Comparison of ENCODE assay signal across 20 cellular contexts in the genomic region with DNA sequence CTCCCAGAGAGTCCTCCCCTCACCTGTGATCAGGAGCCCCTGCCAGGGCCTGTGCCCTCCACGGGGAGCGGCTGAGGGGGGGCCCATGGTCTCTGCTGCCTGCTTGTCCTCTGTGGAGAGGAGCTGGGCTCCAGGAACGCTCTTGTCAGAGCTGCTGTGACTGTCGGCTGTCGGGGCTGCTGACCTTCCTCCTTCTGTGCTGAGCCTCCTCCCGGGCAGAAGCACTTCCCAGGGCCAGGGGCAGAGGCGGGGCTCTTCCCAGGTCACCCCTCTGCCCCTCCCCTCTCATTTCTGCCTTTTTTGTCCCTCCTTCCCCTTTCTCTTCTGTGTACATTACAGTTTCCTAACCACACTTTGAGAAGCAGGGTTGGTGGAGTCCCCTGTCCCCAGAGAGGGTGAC. TPM values are rescaled to one million over a fixed set of nuclear protein-coding genes. Genes with fewer than 3 reads are reported as not detected.
A peak's percentile ranks its signal among the peaks of the same experiment; 100 is the strongest.
DNase-seq lines count a peak whose midpoint lies in the region; ATAC-seq and TF ChIP-seq lines count a peak whose summit lies in the region.
"Had no signal": no experiment of that assay in that cellular context is flagged by ENCODE, and none has a peak within 500 bp of the region (broad histone marks: within the 10 kb centered on the region; RNA-seq: fewer than 3 reads in every experiment).

A gene (minus strand): TSS at position 198 of the 400 bp plus-strand sequence. CDS start 111 bp downstream, at position 87.

- H3K9me3 Mint-ChIP-seq in T-cell, result peaks cover 5 to 16% (median 6%) of the 10 kb centered on the region in 3 donors

- H3K4me1 ChIP-seq in left lung, result peaks cover 0 to 49% of the 10 kb centered on the region in 2 donors
- no peaks in the 10 kb centered on the region for H3K4me1 ChIP-seq in tibial artery
- H3K4me1 ChIP-seq: BE2C had no signal

- peaks cover 32 to 37% of the 10 kb centered on the region in 2 donors for H3K27me3 Mint-ChIP-seq in T-cell

- no peaks in the 10 kb centered on the region for H3K36me3 ChIP-seq in left lung
- no peaks in the 10 kb centered on the region for H3K36me3 ChIP-seq in tibial artery
- H3K36me3 ChIP-seq: BE2C had no signal

- POLR2A ChIA-PET in T-cell (lab: Charles Lee), result no interaction called here

- CTCF ChIA-PET in T-cell (lab: Charles Lee), result interaction anchor here in 1 of 2 donors (0.6 kb wide), 1 partner anchor 15 kb away, joined by 3 read pairs; no protein-coding TSS in a partner anchor

- TF ChIP-seq CTCF in HL-60 (IDR thresholded peaks at IDR 0.05; ENCODE audit: insufficient read depth, low read length) (no peak), left lung (IDR thresholded peaks at IDR 0.05) (no peak), tibial artery (IDR thresholded peaks at IDR 0.05) (no peak)

- peaks cover 0 to 20% of the 10 kb centered on the region in 2 donors for H3K9me3 ChIP-seq in left lung
- H3K9me3 ChIP-seq in tibial artery, result peaks cover 0 to 8% (median 0%) of the 10 kb centered on the region in 3 donors
- H3K9me3 ChIP-seq: BE2C had no signal

- H3K27ac Mint-ChIP-seq in T-cell, result peak within 1 kb of the TSS; percentile 6 to 31
- H3K27ac Mint-ChIP-seq: stimulated activated naive CD8-positive, alpha-beta T cell treated with anti-CD3 and anti-CD28 coated beads, Interleukin-15, Interleukin-2, amounts not matched to agents 100 ng/mL and 50 ng/mL, for 24 hours had no signal

- peak within 1 kb of the TSS; percentile 70 for H3K27ac ChIP-seq in HL-60 (replicated peaks)
- H3K27ac ChIP-seq in left lung, result peak within 1 kb of the TSS in 1 of 2 donors; percentile 83
- no peak within 1 kb of the TSS for H3K27ac ChIP-seq in tibial artery
- H3K27ac ChIP-seq: PC-9, VCaP had no signal

- H3K4me3 Mint-ChIP-seq in T-cell, result no peak within 1 kb of the TSS
- H3K4me3 Mint-ChIP-seq: stimulated activated naive CD8-positive, alpha-beta T cell treated with anti-CD3 and anti-CD28 coated beads, Interleukin-15, Interleukin-2, amounts not matched to agents 100 ng/mL and 50 ng/mL, for 24 hours had no signal

- no peaks in the 10 kb centered on the region for H3K36me3 Mint-ChIP-seq in T-cell

- peak; percentile 76 to 91 for DNase-seq in HL-60 (ENCODE audit: low read depth in 1 of 2, low spot score in 1 of 2)
- DNase-seq in T-cell, result peak in 1 of 34 experiments; percentile 29
- peak; percentile 82 to 92 for DNase-seq in left lung
- peak in 1 of 2 donors; percentile 48 for DNase-seq in tibial artery
- no peak for DNase-seq in NCI-H1417 treated with DMSO at 0.1 percent for 48 hours (lab: John Stamatoyannopoulos, UW)
- DNase-seq: activated effector memory CD4-positive, alpha-beta T cell treated with Interleukin-2 at 50 U/mL for 16 hours; BE2C; NCI-H187 treated with DMSO at 0.1 percent for 48 hours; NCI-H446 treated with DMSO at 0.1 percent for 48 hours; PC-9 had no signal

- intact Hi-C loops in left lung (cut with DNase I) (no loop called here), tibial artery (cut with DNase I; ENCODE audit: low total_unique reads) (no loop called here)

- no peaks in the 10 kb centered on the region for H3K27me3 ChIP-seq in HL-60 (ENCODE audit: insufficient read depth, poor library complexity, severe bottlenecking)
- peaks cover 0 to 18% of the 10 kb centered on the region in 2 donors for H3K27me3 ChIP-seq in left lung
- peaks cover 0 to 5% of the 10 kb centered on the region in 2 donors for H3K27me3 ChIP-seq in tibial artery

- H3K4me3 ChIP-seq in HL-60 (replicated peaks; ENCODE audit: insufficient read depth, low read length) (peak within 1 kb of the TSS; percentile 55), left lung (peak within 1 kb of the TSS in 1 of 2 donors; percentile 47), tibial artery (peak within 1 kb of the TSS; percentile 18 to 26)
- H3K4me3 ChIP-seq: PC-9, smooth muscle cell had no signal

- H3K4me1 Mint-ChIP-seq in T-cell, result no peaks in the 10 kb centered on the region

- no peak for ATAC-seq in T-cell (replicated peaks in 1 of 4)
- ATAC-seq in left lung, result peak; percentile 92
- no peak for ATAC-seq in GM18498 (IDR thresholded peaks at IDR 0.05; ENCODE audit: unreplicated experiment)
- ATAC-seq in GM19455 (IDR thresholded peaks at IDR 0.05; ENCODE audit: unreplicated experiment), result no peak

RNA-seq across cellular contexts. Expression of the gene that starts here (rescaled TPM):
- total RNA-seq in T-cell (1 to 10 TPM in 1 of 5 donors, under 1 TPM in 3, not detected in 1; 0.46 to 1.0 (median 0.68) TPM), left lung (10 to 100 TPM in 1 of 2 donors, 1 to 10 TPM in 1; 2.7 to 13.7 TPM)
- total RNA-seq: activated CD8-positive, alpha-beta memory T cell treated with anti-CD3 and anti-CD28 coated beads for 36 hours; cerebellum; epithelial cell of proximal tubule; LHCN-M2; osteocyte; PC-9; smooth muscle cell had no signal
